ENCODE assay signal across 1 cellular context in the genomic region with DNA sequence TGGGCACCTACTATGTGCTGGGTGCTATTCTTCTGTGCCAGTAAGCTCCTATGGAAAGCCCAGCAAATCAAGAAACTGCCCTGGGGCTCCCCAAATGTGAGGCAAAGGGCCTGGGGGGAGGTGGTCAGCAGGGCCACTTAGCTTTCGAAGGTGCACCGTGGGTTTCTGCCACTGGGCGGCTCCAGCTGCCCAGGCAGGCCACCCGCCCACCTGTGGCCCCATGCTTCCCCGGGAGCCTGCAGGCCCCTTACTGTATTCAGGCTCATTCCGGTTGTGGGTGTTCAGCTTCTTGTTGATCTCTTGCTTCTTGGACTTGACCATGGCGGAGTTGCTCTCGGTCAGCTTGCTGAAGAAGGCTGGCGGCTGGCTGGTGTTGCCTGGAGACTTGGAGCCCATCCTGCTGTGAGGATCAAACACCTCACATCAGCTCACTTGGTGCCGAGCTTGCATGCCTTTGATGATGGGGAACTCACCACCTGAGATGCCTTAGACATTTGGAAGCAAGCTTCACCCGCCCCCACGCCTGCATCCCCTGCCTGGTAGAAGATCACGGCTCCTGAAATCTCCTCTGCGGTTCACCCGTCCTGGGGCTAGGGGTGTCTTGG.
TF ChIP-seq lines count a peak whose summit lies in the region.

No MANE protein-coding gene starts in this region.

TF ChIP-seq in K562, 482 proteins besides CTCF, POLR2A, EP300 and RAD21 (continued from another document):
- TF ChIP-seq, protein P1, sequence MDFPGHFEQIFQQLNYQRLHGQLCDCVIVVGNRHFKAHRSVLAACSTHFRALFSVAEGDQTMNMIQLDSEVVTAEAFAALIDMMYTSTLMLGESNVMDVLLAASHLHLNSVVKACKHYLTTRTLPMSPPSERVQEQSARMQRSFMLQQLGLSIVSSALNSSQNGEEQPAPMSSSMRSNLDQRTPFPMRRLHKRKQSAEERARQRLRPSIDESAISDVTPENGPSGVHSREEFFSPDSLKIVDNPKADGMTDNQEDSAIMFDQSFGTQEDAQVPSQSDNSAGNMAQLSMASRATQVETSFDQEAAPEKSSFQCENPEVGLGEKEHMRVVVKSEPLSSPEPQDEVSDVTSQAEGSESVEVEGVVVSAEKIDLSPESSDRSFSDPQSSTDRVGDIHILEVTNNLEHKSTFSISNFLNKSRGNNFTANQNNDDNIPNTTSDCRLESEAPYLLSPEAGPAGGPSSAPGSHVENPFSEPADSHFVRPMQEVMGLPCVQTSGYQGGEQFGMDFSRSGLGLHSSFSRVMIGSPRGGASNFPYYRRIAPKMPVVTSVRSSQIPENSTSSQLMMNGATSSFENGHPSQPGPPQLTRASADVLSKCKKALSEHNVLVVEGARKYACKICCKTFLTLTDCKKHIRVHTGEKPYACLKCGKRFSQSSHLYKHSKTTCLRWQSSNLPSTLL (IDR thresholded peaks at IDR 0.05) = no peak
- TF ChIP-seq EGR1 (conservative IDR thresholded peaks at IDR 0.05) = peak; percentile 25; the same call in 1 of the 2 replicates
- no peak for TF ChIP-seq ARNT (IDR thresholded peaks at IDR 0.05)
- TF ChIP-seq ZNF408 (CRISPR knock-in tag; IDR thresholded peaks at IDR 0.05; ENCODE audit: low read depth) = no peak
- no peak for TF ChIP-seq TBP (optimal IDR thresholded peaks at IDR 0.05; ENCODE audit: low read depth, low read length)
- no peak for TF ChIP-seq MCM5 (IDR thresholded peaks at IDR 0.05; ENCODE audit: low read depth)
- no peak for TF ChIP-seq SMARCB1 (IDR thresholded peaks at IDR 0.05; ENCODE audit: insufficient read length, low read depth)
- no peak for TF ChIP-seq ZKSCAN8 (CRISPR knock-in tag; IDR thresholded peaks at IDR 0.05)
- no peak for TF ChIP-seq FOS (IDR thresholded peaks at IDR 0.05; ENCODE audit: extremely low read depth, insufficient read length)
- TF ChIP-seq WHSC1 (IDR thresholded peaks at IDR 0.05; ENCODE audit: low read length) = no peak
- no peak for TF ChIP-seq POU5F1 (IDR thresholded peaks at IDR 0.05; ENCODE audit: borderline replicate concordance, low read depth, low read length, partially characterized antibody)
- TF ChIP-seq, protein P2, sequence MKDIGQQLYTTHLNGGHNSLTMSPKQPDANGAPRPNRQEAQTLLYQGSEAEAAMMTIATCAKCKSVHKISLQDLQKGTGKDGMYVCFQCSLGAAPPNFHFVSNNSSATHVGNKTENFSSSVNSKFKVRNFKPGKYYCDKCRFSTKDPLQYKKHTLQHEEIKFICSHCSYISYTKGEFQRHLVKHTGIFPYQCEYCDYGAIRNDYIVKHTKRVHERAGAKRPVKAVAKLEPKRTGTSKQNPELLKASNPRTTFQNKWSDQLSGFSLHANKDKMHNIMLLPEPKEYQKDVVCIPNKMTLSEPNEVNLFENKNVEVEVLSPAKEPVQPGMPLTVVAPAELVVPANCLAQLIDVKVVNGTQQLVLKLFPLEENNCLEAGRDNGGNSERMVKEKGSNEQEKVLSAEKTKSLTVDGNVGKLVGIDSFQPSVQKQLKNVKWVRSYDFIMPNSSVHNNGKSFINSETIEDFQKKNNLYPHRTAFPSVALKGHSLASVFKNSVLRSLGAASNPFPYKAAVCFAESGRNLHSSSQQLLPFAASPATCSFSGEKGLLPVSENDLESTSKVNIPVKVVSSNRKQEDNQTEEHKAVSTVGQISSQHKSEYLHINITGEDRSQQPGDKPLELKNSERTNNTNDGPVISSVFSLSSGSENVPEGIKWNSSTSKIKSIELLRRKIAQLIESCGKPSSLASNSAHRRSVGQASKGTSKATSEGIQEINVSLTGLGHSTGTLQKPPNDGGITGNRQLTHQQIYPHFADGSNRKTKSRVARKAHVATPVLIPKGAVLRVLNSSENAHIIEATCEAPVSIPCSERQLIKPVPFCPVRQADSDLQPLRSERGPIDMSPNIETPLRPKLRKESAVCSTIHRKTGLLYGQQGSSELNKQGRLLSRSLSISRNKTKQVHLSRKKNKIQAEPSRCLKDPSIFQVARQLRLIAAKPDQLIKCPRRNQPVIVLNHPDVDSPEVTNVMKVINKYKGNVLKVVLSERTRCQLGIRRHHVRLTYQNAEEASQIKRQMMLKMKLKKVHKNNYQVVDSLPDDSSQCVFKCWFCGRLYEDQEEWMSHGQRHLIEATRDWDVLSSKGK (CRISPR knock-in tag; IDR thresholded peaks at IDR 0.05) = no peak
- TF ChIP-seq, protein P3, sequence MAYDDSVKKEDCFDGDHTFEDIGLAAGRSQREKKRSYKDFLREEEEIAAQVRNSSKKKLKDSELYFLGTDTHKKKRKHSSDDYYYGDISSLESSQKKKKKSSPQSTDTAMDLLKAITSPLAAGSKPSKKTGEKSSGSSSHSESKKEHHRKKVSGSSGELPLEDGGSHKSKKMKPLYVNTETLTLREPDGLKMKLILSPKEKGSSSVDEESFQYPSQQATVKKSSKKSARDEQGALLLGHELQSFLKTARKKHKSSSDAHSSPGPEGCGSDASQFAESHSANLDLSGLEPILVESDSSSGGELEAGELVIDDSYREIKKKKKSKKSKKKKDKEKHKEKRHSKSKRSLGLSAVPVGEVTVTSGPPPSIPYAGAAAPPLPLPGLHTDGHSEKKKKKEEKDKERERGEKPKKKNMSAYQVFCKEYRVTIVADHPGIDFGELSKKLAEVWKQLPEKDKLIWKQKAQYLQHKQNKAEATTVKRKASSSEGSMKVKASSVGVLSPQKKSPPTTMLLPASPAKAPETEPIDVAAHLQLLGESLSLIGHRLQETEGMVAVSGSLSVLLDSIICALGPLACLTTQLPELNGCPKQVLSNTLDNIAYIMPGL (CRISPR knock-in tag; IDR thresholded peaks at IDR 0.05) = no peak
- TF ChIP-seq ZNF133 (CRISPR knock-in tag; IDR thresholded peaks at IDR 0.05) = no peak
TF ChIP-seq in K562: peak in this region for 2.
